14 cellular contexts compared by ENCODE assay signal in genomic region chr18:77013777-77014525, GRCh38.
DNase-seq lines count a peak whose midpoint lies in the region; ATAC-seq, FAIRE-seq and TF ChIP-seq lines count a peak whose summit lies in the region.
"Had no signal": no experiment of that assay in that cellular context is flagged by ENCODE, and none has a peak within 500 bp of the region (broad histone marks: within the 10 kb centered on the region; RNA-seq: fewer than 3 reads in every experiment).

No MANE protein-coding gene starts in this region.

- H3F3A ChIP-seq in GM23338 (replicated peaks; ENCODE audit: low read depth) (no peaks in the 10 kb centered on the region), smooth muscle cell (ENCODE audit: low read depth) (no peaks in the 10 kb centered on the region)

- H3K4me2 ChIP-seq in GM23338 (no peak overlapping the region), smooth muscle cell (no peak overlapping the region)

- H3K4me1 ChIP-seq in psoas muscle (peaks cover 39% of the 10 kb centered on the region), GM23338 (ENCODE audit: insufficient read depth) (peaks cover 13% of the 10 kb centered on the region; the same call in 1 of the 2 replicates), smooth muscle cell (ENCODE audit: low read depth) (no peaks in the 10 kb centered on the region)

- intact Hi-C loops in psoas muscle (cut with DNase I), result no loop called here

- 32 to 47% (median 43%) methylated on average over 18 of the region's 18 CpGs for WGBS in psoas muscle, 3 donors
- WGBS in smooth muscle cell (ENCODE audit: low lambda C conversion rate), result 89% methylated on average over 18 of the region's 18 CpGs

- H3K36me3 Mint-ChIP-seq in GM23338 (ENCODE audit: low read depth), result peaks cover 11% of the 10 kb centered on the region; the same call in 2 of the 3 replicates

- H3K4me3 Mint-ChIP-seq in GM23338, result no peak overlapping the region
- H3K4me3 Mint-ChIP-seq: activated naive CD8-positive, alpha-beta T cell treated with anti-CD3 and anti-CD28 coated beads, Interleukin-2, amount 10 ng/mL, durations not matched to agents 7 days and 5 days; B cell had no signal

- H4K20me1 ChIP-seq in GM23338 (replicated peaks; ENCODE audit: insufficient read depth) (no peaks in the 10 kb centered on the region), smooth muscle cell (ENCODE audit: low read depth) (no peaks in the 10 kb centered on the region)

- peak; percentile 32 for FAIRE-seq in bronchial epithelial cell (lab: Jason Lieb, UNC)
- FAIRE-seq: endothelial cell of umbilical vein had no signal

- peaks cover 26% of the 10 kb centered on the region for H3K4me1 Mint-ChIP-seq in GM23338

- in situ Hi-C loops in brain microvascular endothelial cell (cut with HindIII; ENCODE audit: low pct_ligation_motif_present, low sequenced_read_pairs), result no loop called here

- H3K27ac ChIP-seq in C4-2B (peak overlapping the region; percentile 16; the same call in 1 of the 2 replicates), psoas muscle (peak overlapping the region; percentile 76), GM23338 (ENCODE audit: low read depth) (no peak overlapping the region), smooth muscle cell (ENCODE audit: low read depth) (no peak overlapping the region), brain microvascular endothelial cell (no peak overlapping the region)
- H3K27ac ChIP-seq: SK-N-MC had no signal

- no peak overlapping the region for H3K27ac Mint-ChIP-seq in GM23338
- H3K27ac Mint-ChIP-seq: activated naive CD8-positive, alpha-beta T cell treated with anti-CD3 and anti-CD28 coated beads, Interleukin-2, amount 10 ng/mL, durations not matched to agents 7 days and 5 days had no signal

- H3K9me3 Mint-ChIP-seq in GM23338, result no peaks in the 10 kb centered on the region; the same call in 1 of the 3 replicates
- H3K9me3 Mint-ChIP-seq: activated naive CD8-positive, alpha-beta T cell treated with anti-CD3 and anti-CD28 coated beads, Interleukin-2, amount 10 ng/mL, durations not matched to agents 7 days and 5 days had no signal

- H3K27me3 Mint-ChIP-seq in GM23338 (ENCODE audit: insufficient read depth, low read depth, poor library complexity), result peaks cover 12% of the 10 kb centered on the region
- H3K27me3 Mint-ChIP-seq: activated naive CD8-positive, alpha-beta T cell treated with anti-CD3 and anti-CD28 coated beads, Interleukin-2, amount 10 ng/mL, durations not matched to agents 7 days and 5 days; B cell had no signal

- peaks cover 10% of the 10 kb centered on the region for H3K36me3 ChIP-seq in bronchial epithelial cell (ENCODE audit: control insufficient read depth, insufficient read depth, low read length)
- peaks cover 0 to 9% of the 10 kb centered on the region in 2 donors for H3K36me3 ChIP-seq in psoas muscle (ENCODE audit: insufficient read depth in 1 of 2, low read depth in 1 of 2)
- no peaks in the 10 kb centered on the region for H3K36me3 ChIP-seq in GM23338 (ENCODE audit: insufficient read depth)
- no peaks in the 10 kb centered on the region for H3K36me3 ChIP-seq in smooth muscle cell (ENCODE audit: low read depth)
- peaks cover 2% of the 10 kb centered on the region for H3K36me3 ChIP-seq in brain microvascular endothelial cell (replicated peaks)

- H3K9me3 ChIP-seq in psoas muscle (no peaks in the 10 kb centered on the region), smooth muscle cell (replicated peaks; ENCODE audit: low read depth) (no peaks in the 10 kb centered on the region)

- H3K79me2 ChIP-seq in GM23338 (replicated peaks; ENCODE audit: insufficient read depth), result no peaks in the 10 kb centered on the region
- no peaks in the 10 kb centered on the region for H3K79me2 ChIP-seq in smooth muscle cell (ENCODE audit: low read depth)

- H3K9ac ChIP-seq in smooth muscle cell (ENCODE audit: low read depth), result no peak overlapping the region

- no peak overlapping the region for H2AFZ ChIP-seq in GM23338
- H2AFZ ChIP-seq in smooth muscle cell (ENCODE audit: low read depth), result no peak overlapping the region

- H3K27me3 ChIP-seq in bronchial epithelial cell (ENCODE audit: control insufficient read depth, insufficient read depth, low read length), result no peaks in the 10 kb centered on the region
- no peaks in the 10 kb centered on the region for H3K27me3 ChIP-seq in psoas muscle (ENCODE audit: insufficient read depth in 3 of 3, low read length in 2 of 3)
- no peaks in the 10 kb centered on the region for H3K27me3 ChIP-seq in GM23338 (ENCODE audit: insufficient read depth)
- H3K27me3 ChIP-seq in smooth muscle cell (ENCODE audit: low read depth), result no peaks in the 10 kb centered on the region
- H3K27me3 ChIP-seq in brain microvascular endothelial cell (replicated peaks), result no peaks in the 10 kb centered on the region

- H3K9me2 ChIP-seq in GM23338 (ENCODE audit: insufficient read depth), result peaks cover 9% of the 10 kb centered on the region; the same call in 1 of the 2 replicates

- no peak for DNase-seq in bronchial epithelial cell (ENCODE audit: low read depth)
- peak; percentile 52 to 54 for DNase-seq in hippocampal formation (lab: John Stamatoyannopoulos, UW)
- peak; percentile 66 to 78 for DNase-seq in psoas muscle
- no peak for DNase-seq in GM23338 (ENCODE audit: low spot score)
- no peak for DNase-seq in smooth muscle cell (lab: John Stamatoyannopoulos, UW; ENCODE audit: unreplicated experiment)
- DNase-seq in middle frontal gyrus (ENCODE audit: extremely low spot score, low spot score), result no peak
- no peak for DNase-seq in brain microvascular endothelial cell
- DNase-seq: activated CD4-positive, alpha-beta T cell treated with anti-CD3 and anti-CD28 coated beads, Interleukin-2, amount 50 U/mL, for 4 hours; activated naive CD8-positive, alpha-beta T cell treated with anti-CD3 and anti-CD28 coated beads, Interleukin-2, amount 10 ng/mL, durations not matched to agents 7 days and 5 days; NCI-H524 had no signal

- TF ChIP-seq CTCF in C4-2B (conservative IDR thresholded peaks at IDR 0.05) (no peak), bronchial epithelial cell (IDR thresholded peaks at IDR 0.05; ENCODE audit: insufficient read depth, low read length, severe bottlenecking) (no peak), psoas muscle (IDR thresholded peaks at IDR 0.05) (no peak), GM23338 (conservative IDR thresholded peaks at IDR 0.05; ENCODE audit: low read depth in 2 of 2) (no peak), smooth muscle cell (IDR thresholded peaks at IDR 0.05; ENCODE audit: borderline replicate concordance, insufficient read depth, poor library complexity, severe bottlenecking) (no peak), brain microvascular endothelial cell (IDR thresholded peaks at IDR 0.05; ENCODE audit: low read depth, low read length, missing control alignments) (no peak)

- H3K4me3 ChIP-seq in bronchial epithelial cell (ENCODE audit: low read depth, low read length), result no peak overlapping the region
- peak overlapping the region; percentile 37 for H3K4me3 ChIP-seq in psoas muscle
- H3K4me3 ChIP-seq in GM23338, result no peak overlapping the region
- H3K4me3 ChIP-seq in smooth muscle cell, result no peak overlapping the region
- H3K4me3 ChIP-seq in brain microvascular endothelial cell (ENCODE audit: low read depth, low read length), result no peak overlapping the region
- H3K4me3 ChIP-seq: SK-N-MC had no signal

- ATAC-seq in psoas muscle, result peak; percentile 91 to 97 (median 94)
- ATAC-seq in GM23338, result no peak

TF ChIP-seq in GM23338, 12 proteins besides CTCF, POLR2A, EP300 and RAD21 (continues in another document):
- TF ChIP-seq, protein P1, sequence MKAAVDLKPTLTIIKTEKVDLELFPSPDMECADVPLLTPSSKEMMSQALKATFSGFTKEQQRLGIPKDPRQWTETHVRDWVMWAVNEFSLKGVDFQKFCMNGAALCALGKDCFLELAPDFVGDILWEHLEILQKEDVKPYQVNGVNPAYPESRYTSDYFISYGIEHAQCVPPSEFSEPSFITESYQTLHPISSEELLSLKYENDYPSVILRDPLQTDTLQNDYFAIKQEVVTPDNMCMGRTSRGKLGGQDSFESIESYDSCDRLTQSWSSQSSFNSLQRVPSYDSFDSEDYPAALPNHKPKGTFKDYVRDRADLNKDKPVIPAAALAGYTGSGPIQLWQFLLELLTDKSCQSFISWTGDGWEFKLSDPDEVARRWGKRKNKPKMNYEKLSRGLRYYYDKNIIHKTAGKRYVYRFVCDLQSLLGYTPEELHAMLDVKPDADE (IDR thresholded peaks at IDR 0.05), result no peak
- no peak for TF ChIP-seq JUNB (IDR thresholded peaks at IDR 0.05; ENCODE audit: unreplicated experiment)
- TF ChIP-seq REST (IDR thresholded peaks at IDR 0.05; ENCODE audit: unreplicated experiment), result no peak

Comparison
In these comparisons a context has a peak if more than half of its experiments do, and no peak if none do; other contexts are left out.
1. H3K27ac ChIP-seq: peak in C4-2B (single experiment) and psoas muscle (single experiment); none in GM23338 (single experiment), smooth muscle cell (single experiment) and brain microvascular endothelial cell (single experiment).
2. DNase-seq: peak in hippocampal formation (2 of 2) and psoas muscle (2 of 2); none in bronchial epithelial cell (single experiment), GM23338 (single experiment), smooth muscle cell (single experiment), middle frontal gyrus (single experiment) and brain microvascular endothelial cell (single experiment).